In the genomic region with DNA sequence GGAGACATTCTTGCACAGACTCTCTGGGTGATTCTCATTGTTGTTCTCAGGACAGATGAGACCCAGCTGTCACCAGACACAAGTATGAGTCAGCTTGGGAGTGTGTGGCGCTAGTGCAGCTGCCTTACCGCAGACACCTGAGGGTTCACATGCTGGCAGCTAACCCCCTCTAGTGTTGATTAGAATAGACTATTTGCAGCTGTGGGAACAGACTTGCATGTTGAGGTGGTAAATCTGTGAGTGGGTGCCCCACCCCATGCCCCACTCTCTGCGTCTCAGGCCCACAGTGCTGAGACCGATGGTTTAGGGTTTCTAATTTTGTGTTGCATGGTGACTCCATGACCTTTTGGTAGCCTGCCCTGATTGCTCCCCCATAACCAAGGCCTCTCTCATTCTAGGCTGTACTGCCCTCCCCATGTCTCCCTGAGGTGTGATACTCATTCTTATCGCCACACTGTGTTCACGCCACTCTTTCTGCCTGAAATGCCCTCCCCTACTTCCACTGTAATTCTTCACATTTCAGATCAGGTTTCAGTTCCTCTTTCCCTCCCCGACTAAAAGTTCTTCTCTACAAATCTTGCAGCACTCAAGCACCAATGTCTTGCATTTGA, we compare ENCODE assay signal across 7 cellular contexts.
DNase-seq lines count a peak whose midpoint lies in the region; ATAC-seq, FAIRE-seq and TF ChIP-seq lines count a peak whose summit lies in the region.

No MANE protein-coding gene starts in this region.

- CTCF ChIA-PET in T-cell (lab: Charles Lee) = no interaction called here

- no peaks in the 10 kb centered on the region for H3K79me2 ChIP-seq in OCI-LY1 (ENCODE audit: insufficient read depth, low read length)

- H3K9me3 ChIP-seq in OCI-LY1 (ENCODE audit: low read length) = no peaks in the 10 kb centered on the region

- peak; percentile 96 for ATAC-seq in GM21526 (IDR thresholded peaks at IDR 0.05; ENCODE audit: low FRiP score, unreplicated experiment)
- peak; percentile 95 for ATAC-seq in HG03558 (IDR thresholded peaks at IDR 0.05; ENCODE audit: extremely low read depth, unreplicated experiment)
- ATAC-seq in foreskin keratinocyte = peak; percentile 68
- no peak for ATAC-seq in T-cell (replicated peaks in 1 of 4)

- H3K27me3 Mint-ChIP-seq in T-cell = peaks cover 1 to 3% of the 10 kb centered on the region in 2 donors

- DNase-seq in GM12891 (ENCODE audit: insufficient read length, low spot score) (peak; percentile 11), foreskin keratinocyte (peak in 1 of 2 donors; percentile 19), urothelium cell line (ENCODE audit: low spot score) (peak; percentile 78), T-cell (no peak)

- H3K36me3 Mint-ChIP-seq in T-cell = no peaks in the 10 kb centered on the region

- H3K4me1 Mint-ChIP-seq in T-cell = no peaks in the 10 kb centered on the region

- H3K9ac ChIP-seq in OCI-LY1 (ENCODE audit: low read length) = no peak overlapping the region

- H4K20me1 ChIP-seq in OCI-LY1 (ENCODE audit: insufficient read depth, low read length) = no peaks in the 10 kb centered on the region

- peaks cover 7% of the 10 kb centered on the region for H3K4me1 ChIP-seq in OCI-LY1 (ENCODE audit: insufficient read depth, low read length, severe bottlenecking)
- H3K4me1 ChIP-seq in foreskin keratinocyte = no peaks in the 10 kb centered on the region

- H3K9me3 Mint-ChIP-seq in T-cell = no peaks in the 10 kb centered on the region

- no peak overlapping the region for H2AFZ ChIP-seq in OCI-LY1 (ENCODE audit: low read length)

- H3K9me2 ChIP-seq in OCI-LY1 (ENCODE audit: low read depth, low read length) = no peaks in the 10 kb centered on the region

- H3K4me3 Mint-ChIP-seq in T-cell = no peak overlapping the region

- 0 out of 2 replicates have a peak overlapping the region, but pooled peaks have one; percentile 19 for H3K4me2 ChIP-seq in OCI-LY1 (ENCODE audit: low read length)

- no peak for TF ChIP-seq POLR2A in GM12891 (IDR thresholded peaks at IDR 0.05; ENCODE audit: low read depth, low read length)

- no peak overlapping the region for H3K27ac Mint-ChIP-seq in T-cell

- TF ChIP-seq CTCF in OCI-LY1 (IDR thresholded peaks at IDR 0.05; ENCODE audit: low read length) = peak; percentile 36; the same call in 1 of the 2 replicates
- TF ChIP-seq CTCF in foreskin keratinocyte (conservative IDR thresholded peaks at IDR 0.05) = no peak

- no peak overlapping the region for H3K4me3 ChIP-seq in OCI-LY1 (ENCODE audit: low read depth, low read length, poor library complexity, severe bottlenecking)

- H3K36me3 ChIP-seq in OCI-LY1 (ENCODE audit: insufficient read depth, low read length) = no peaks in the 10 kb centered on the region

- no peaks in the 10 kb centered on the region for H3F3A ChIP-seq in OCI-LY1 (ENCODE audit: insufficient read depth, low read length)

- H3K27me3 ChIP-seq in OCI-LY1 (ENCODE audit: insufficient read depth, low read length) = no peaks in the 10 kb centered on the region
- H3K27me3 ChIP-seq in foreskin keratinocyte = no peaks in the 10 kb centered on the region

- H3K27ac ChIP-seq in OCI-LY1 (ENCODE audit: low read depth, low read length, poor library complexity, severe bottlenecking) (no peak overlapping the region), foreskin keratinocyte (no peak overlapping the region)

- POLR2A ChIA-PET in T-cell (lab: Charles Lee) = no interaction called here

- FAIRE-seq in GM12891 (lab: Jason Lieb, UNC) (peak; percentile 85), urothelium cell line (lab: Jason Lieb, UNC) (no peak)

TF ChIP-seq in GM12891, 5 proteins besides CTCF, POLR2A, EP300 and RAD21:
- TF ChIP-seq TAF1 (IDR thresholded peaks at IDR 0.05; ENCODE audit: low read depth, low read length) = no peak
- peak; percentile 99 for TF ChIP-seq SPI1 (IDR thresholded peaks at IDR 0.05; ENCODE audit: low read depth, low read length)

Comparison
In these comparisons a context has a peak if more than half of its experiments do, and no peak if none do; other contexts are left out.
1. DNase-seq: peak in GM12891 (single experiment) and urothelium cell line (single experiment); none in T-cell (0 of 34).
2. ATAC-seq: peak in GM21526 (single experiment), HG03558 (single experiment) and foreskin keratinocyte (single experiment); none in T-cell (0 of 4).